Comparison of ENCODE assay signal across 19 cellular contexts in genomic region chr9:107293555-107294085, GRCh38. TPM values are rescaled to one million over a fixed set of nuclear protein-coding genes. Genes with fewer than 3 reads are reported as not detected.
DNase-seq lines count a peak whose midpoint lies in the region; ATAC-seq and TF ChIP-seq lines count a peak whose summit lies in the region.
"Had no signal": no experiment of that assay in that cellular context is flagged by ENCODE, and none has a peak within 500 bp of the region (broad histone marks: within the 10 kb centered on the region; RNA-seq: fewer than 3 reads in every experiment).

No MANE protein-coding gene starts in this region.

- no peak overlapping the region for H3K27ac Mint-ChIP-seq in activated CD4-positive, alpha-beta T cell treated with anti-CD3 and anti-CD28 coated beads, Interleukin-2, amount 10 ng/mL, durations not matched to agents 24 days and 14 days
- H3K27ac Mint-ChIP-seq in glutamatergic neuron (ENCODE audit: unreplicated experiment): peak overlapping the region; percentile 8
- H3K27ac Mint-ChIP-seq: B cell had no signal

- no peaks in the 10 kb centered on the region for H3K9me3 Mint-ChIP-seq in activated CD4-positive, alpha-beta T cell treated with anti-CD3 and anti-CD28 coated beads, Interleukin-2, amount 10 ng/mL, durations not matched to agents 24 days and 14 days
- peaks cover 3% of the 10 kb centered on the region for H3K9me3 Mint-ChIP-seq in glutamatergic neuron (ENCODE audit: unreplicated experiment)
- H3K9me3 Mint-ChIP-seq: CD4-positive, alpha-beta memory T cell had no signal

- H3K9ac ChIP-seq in smooth muscle cell (ENCODE audit: low read depth): no peak overlapping the region

- H3K4me3 ChIP-seq in PC-9 (no peak overlapping the region), smooth muscle cell (no peak overlapping the region)

- TF ChIP-seq CTCF in PC-9 (conservative IDR thresholded peaks at IDR 0.05): no peak
- TF ChIP-seq CTCF in glutamatergic neuron (IDR thresholded peaks at IDR 0.05; ENCODE audit: partially characterized antibody, unreplicated experiment): no peak
- no peak for TF ChIP-seq CTCF in smooth muscle cell (IDR thresholded peaks at IDR 0.05; ENCODE audit: borderline replicate concordance, insufficient read depth, poor library complexity, severe bottlenecking)

- peaks cover 42% of the 10 kb centered on the region for H3K4me1 Mint-ChIP-seq in activated CD4-positive, alpha-beta T cell treated with anti-CD3 and anti-CD28 coated beads, Interleukin-2, amount 10 ng/mL, durations not matched to agents 24 days and 14 days
- peaks cover 34% of the 10 kb centered on the region for H3K4me1 Mint-ChIP-seq in glutamatergic neuron (ENCODE audit: low read depth, unreplicated experiment)

- DNase-seq in activated CD4-positive, alpha-beta T cell treated with anti-CD3 and anti-CD28 coated beads, Interleukin-2, amount 10 ng/mL, durations not matched to agents 24 days and 14 days: peak; percentile 11
- DNase-seq in activated CD4-positive, alpha-beta T cell treated with anti-CD3 and anti-CD28 coated beads, Interleukin-2, amount 50 U/mL, for 1 hour: no peak
- DNase-seq in PC-9: no peak
- no peak for DNase-seq in glutamatergic neuron
- DNase-seq in smooth muscle cell (lab: John Stamatoyannopoulos, UW; ENCODE audit: unreplicated experiment): no peak
- DNase-seq in DMS53 treated with DMSO at 0.1 percent for 48 hours (lab: John Stamatoyannopoulos, UW; ENCODE audit: unreplicated experiment): no peak
- no peak for DNase-seq in NCI-H187 treated with DMSO at 0.1 percent for 48 hours (lab: John Stamatoyannopoulos, UW)
- DNase-seq: Calu3; CD4-positive, alpha-beta memory T cell; DMS79; NCI-H1436 treated with DMSO at 0.1 percent for 48 hours; NCI-H2081 treated with DMSO at 0.1 percent for 48 hours; NCI-H2227 treated with DMSO at 0.1 percent for 48 hours; SIG-M5 had no signal

- H3K4me1 ChIP-seq in PC-9 (replicated peaks; ENCODE audit: insufficient read depth) (peaks cover 58% of the 10 kb centered on the region), smooth muscle cell (ENCODE audit: low read depth) (peaks cover 10% of the 10 kb centered on the region)

- H3K79me2 ChIP-seq in PC-9 (ENCODE audit: low read depth) (peaks cover 100% of the 10 kb centered on the region), smooth muscle cell (ENCODE audit: low read depth) (peaks cover 100% of the 10 kb centered on the region)

- POLR2A ChIA-PET in PC-9 (lab: Charles Lee; ENCODE audit: unreplicated experiment): interaction anchor here (0.6 kb wide), 1 partner anchor 12 kb away, joined by 3 read pairs; no protein-coding TSS in a partner anchor

- H3K9me3 ChIP-seq in PC-9 (ENCODE audit: insufficient read depth, low read depth): no peaks in the 10 kb centered on the region
- no peaks in the 10 kb centered on the region for H3K9me3 ChIP-seq in smooth muscle cell (replicated peaks; ENCODE audit: low read depth)

- H3F3A ChIP-seq in PC-9 (ENCODE audit: insufficient read depth, low read depth) (peaks cover 26% of the 10 kb centered on the region; the same call in 1 of the 2 replicates), smooth muscle cell (ENCODE audit: low read depth) (peaks cover 7% of the 10 kb centered on the region)

- no TSS peak for BruUV-seq in PC-9 (replicated peaks; lab: Mats Ljungman, UMichigan)

- no peak overlapping the region for H3K27ac ChIP-seq in PC-9
- peak overlapping the region; percentile 55 for H3K27ac ChIP-seq in smooth muscle cell (ENCODE audit: low read depth)
- H3K27ac ChIP-seq: 22Rv1, HL-60 had no signal

- H4K20me1 ChIP-seq in PC-9 (ENCODE audit: insufficient read depth) (peaks cover 95% of the 10 kb centered on the region), smooth muscle cell (ENCODE audit: low read depth) (peaks cover 100% of the 10 kb centered on the region)

- H3K27me3 Mint-ChIP-seq in activated CD4-positive, alpha-beta T cell treated with anti-CD3 and anti-CD28 coated beads, Interleukin-2, amount 10 ng/mL, durations not matched to agents 24 days and 14 days: no peaks in the 10 kb centered on the region
- H3K27me3 Mint-ChIP-seq in glutamatergic neuron (ENCODE audit: unreplicated experiment): no peaks in the 10 kb centered on the region
- H3K27me3 Mint-ChIP-seq: B cell; CD4-positive, alpha-beta memory T cell had no signal

- CTCF ChIA-PET in PC-9 (lab: Charles Lee): no interaction called here

- no peak overlapping the region for H2AFZ ChIP-seq in PC-9
- H2AFZ ChIP-seq in smooth muscle cell (ENCODE audit: low read depth): no peak overlapping the region

- H3K4me3 Mint-ChIP-seq in activated CD4-positive, alpha-beta T cell treated with anti-CD3 and anti-CD28 coated beads, Interleukin-2, amount 10 ng/mL, durations not matched to agents 24 days and 14 days: no peak overlapping the region
- no peak overlapping the region for H3K4me3 Mint-ChIP-seq in glutamatergic neuron (ENCODE audit: unreplicated experiment)
- H3K4me3 Mint-ChIP-seq: B cell had no signal

- H3K36me3 ChIP-seq in PC-9 (ENCODE audit: low read depth) (peaks cover 9% of the 10 kb centered on the region; the same call in 1 of the 2 replicates), smooth muscle cell (ENCODE audit: low read depth) (no peaks in the 10 kb centered on the region)

- intact Hi-C loops in activated CD4-positive, alpha-beta T cell treated with anti-CD3 and anti-CD28 coated beads, Interleukin-2, amount 10 ng/mL, durations not matched to agents 24 days and 14 days (cut with micrococcal nuclease): no loop called here
- intact Hi-C loops in PC-9 (cut with micrococcal nuclease; ENCODE audit: unreplicated experiment): no loop called here

- H3K27me3 ChIP-seq in PC-9 (ENCODE audit: insufficient read depth, low read depth) (no peaks in the 10 kb centered on the region), smooth muscle cell (ENCODE audit: low read depth) (no peaks in the 10 kb centered on the region)

- H3K4me2 ChIP-seq in PC-9 (0 out of 2 replicates have a peak overlapping the region, but pooled peaks have one; percentile 27), smooth muscle cell (no peak overlapping the region)

- no peaks in the 10 kb centered on the region for H3K9me2 ChIP-seq in PC-9 (ENCODE audit: insufficient read depth)

- peaks cover 10% of the 10 kb centered on the region for H3K36me3 Mint-ChIP-seq in activated CD4-positive, alpha-beta T cell treated with anti-CD3 and anti-CD28 coated beads, Interleukin-2, amount 10 ng/mL, durations not matched to agents 24 days and 14 days (ENCODE audit: low read depth)
- H3K36me3 Mint-ChIP-seq in glutamatergic neuron (ENCODE audit: unreplicated experiment): no peaks in the 10 kb centered on the region

- 92% methylated on average over 6 of the region's 6 CpGs for WGBS in smooth muscle cell (ENCODE audit: low lambda C conversion rate)

- no peak for ATAC-seq in GM18873 (IDR thresholded peaks at IDR 0.05; ENCODE audit: low FRiP score, unreplicated experiment)
- ATAC-seq: Panc1 had no signal

RNA-seq across cellular contexts. Expression of gene RAD23B, which starts 10.5 kb away (rescaled TPM):
- 148 and 150 TPM in 2 replicates for total RNA-seq in activated CD4-positive, alpha-beta T cell treated with anti-CD3 and anti-CD28 coated beads, Interleukin-2, amount 10 ng/mL, durations not matched to agents 24 days and 14 days
- total RNA-seq in PC-9 (2021) (164 and 176 TPM in 2 replicates), glutamatergic neuron (ENCODE audit: unreplicated experiment) (145 TPM), smooth muscle cell (112 and 116 TPM in 2 replicates)
- 11.0 and 20.9 TPM in 2 replicates for polyA plus RNA-seq in smooth muscle cell
